13 cellular contexts compared by ENCODE assay signal in genomic region chr5:17185349-17185748, GRCh38. TPM values are rescaled to one million over a fixed set of nuclear protein-coding genes. Genes with fewer than 3 reads are reported as not detected.
DNase-seq lines count a peak whose midpoint lies in the region; ATAC-seq and TF ChIP-seq lines count a peak whose summit lies in the region.
"Had no signal": no experiment of that assay in that cellular context is flagged by ENCODE, and none has a peak within 500 bp of the region (broad histone marks: within the 10 kb centered on the region; RNA-seq: fewer than 3 reads in every experiment).

No MANE protein-coding gene starts in this region.

- ATAC-seq in GM18870 (IDR thresholded peaks at IDR 0.05; ENCODE audit: unreplicated experiment): no peak

- H3K4me1 ChIP-seq in ACC112 (ENCODE audit: control insufficient read depth, insufficient read depth, low read length, unreplicated experiment) (peaks cover 60% of the 10 kb centered on the region), osteoblast (ENCODE audit: insufficient read depth, low read length) (peaks cover 64% of the 10 kb centered on the region)

- peak overlapping the region; percentile 80 for H3K27ac Mint-ChIP-seq in chondrocyte (ENCODE audit: unreplicated experiment)

- H4K20me1 ChIP-seq in osteoblast (ENCODE audit: insufficient read depth, low read length): no peaks in the 10 kb centered on the region

- H3K27ac ChIP-seq in ACC112 (ENCODE audit: low read depth, low read length): peak overlapping the region; percentile 77
- H3K27ac ChIP-seq in HL-60 (replicated peaks): peak overlapping the region; percentile 79
- peak overlapping the region; percentile 98 for H3K27ac ChIP-seq in osteoblast (ENCODE audit: low read depth, low read length)

- H3K4me3 Mint-ChIP-seq in chondrocyte (ENCODE audit: unreplicated experiment): no peak overlapping the region
- H3K4me3 Mint-ChIP-seq: CD14-positive monocyte had no signal

- H3K36me3 Mint-ChIP-seq in chondrocyte (ENCODE audit: low read depth): no peaks in the 10 kb centered on the region
- H3K36me3 Mint-ChIP-seq: CD14-positive monocyte had no signal

- H3K4me3 ChIP-seq in ACC112 (ENCODE audit: low read depth, low read length) (no peak overlapping the region), HL-60 (replicated peaks; ENCODE audit: insufficient read depth, low read length) (no peak overlapping the region), osteoblast (ENCODE audit: insufficient read depth, low read length) (no peak overlapping the region)

- no peaks in the 10 kb centered on the region for H3K27me3 Mint-ChIP-seq in chondrocyte (ENCODE audit: low read depth)

- no peaks in the 10 kb centered on the region for H3K9me3 ChIP-seq in osteoblast (ENCODE audit: low read depth, low read length)

- no peak for DNase-seq in HL-60 (ENCODE audit: low read depth in 1 of 2, low spot score in 1 of 2)
- no peak for DNase-seq in chondrocyte (ENCODE audit: low spot score)
- no peak for DNase-seq in osteoblast (ENCODE audit: insufficient read length, low spot score, missing footprints)
- DNase-seq in cortex of kidney (lab: John Stamatoyannopoulos, UW): no peak
- no peak for DNase-seq in posterior vena cava (ENCODE audit: low spot score)
- no peak for DNase-seq in NCI-H446 treated with DMSO at 0.1 percent for 48 hours (lab: John Stamatoyannopoulos, UW)
- DNase-seq: DMS79 treated with DMSO at 0.1 percent for 48 hours, NCI-H1105, NCI-H1694, NCI-H2081 treated with DMSO at 0.1 percent for 48 hours had no signal

- no peaks in the 10 kb centered on the region for H3K9me3 Mint-ChIP-seq in chondrocyte (ENCODE audit: low read depth)
- H3K9me3 Mint-ChIP-seq: CD14-positive monocyte had no signal

- intact Hi-C loops in posterior vena cava (cut with DNase I): loop anchor here (5.0 kb wide), 2 partner anchors 393 to 398 kb away; no protein-coding TSS in a partner anchor

- H2AFZ ChIP-seq in ACC112 (ENCODE audit: low read length, unreplicated experiment): no peak overlapping the region
- H2AFZ ChIP-seq in osteoblast (ENCODE audit: low read length): no peak overlapping the region

- H3K36me3 ChIP-seq in ACC112 (ENCODE audit: insufficient read depth, low read length): no peaks in the 10 kb centered on the region
- H3K36me3 ChIP-seq in osteoblast (ENCODE audit: insufficient read depth, low read length): no peaks in the 10 kb centered on the region

- H3K79me2 ChIP-seq in ACC112 (ENCODE audit: control insufficient read depth, insufficient read depth, low read length, unreplicated experiment): no peaks in the 10 kb centered on the region
- no peaks in the 10 kb centered on the region for H3K79me2 ChIP-seq in osteoblast (ENCODE audit: insufficient read depth, low read length)

- no peak for TF ChIP-seq CTCF in HL-60 (IDR thresholded peaks at IDR 0.05; ENCODE audit: insufficient read depth, low read length)
- no peak for TF ChIP-seq CTCF in chondrocyte (IDR thresholded peaks at IDR 0.05)
- no peak for TF ChIP-seq CTCF in osteoblast (IDR thresholded peaks at IDR 0.05; ENCODE audit: extremely low read depth, low read depth, low read length)

- peaks cover 50% of the 10 kb centered on the region for H3K4me1 Mint-ChIP-seq in chondrocyte (ENCODE audit: low read depth)

- peak overlapping the region; percentile 47 for H3K4me2 ChIP-seq in osteoblast (ENCODE audit: insufficient read depth, low read length)

- H3K27me3 ChIP-seq in ACC112 (ENCODE audit: insufficient read depth, low read length) (no peaks in the 10 kb centered on the region), HL-60 (ENCODE audit: insufficient read depth, poor library complexity, severe bottlenecking) (no peaks in the 10 kb centered on the region), osteoblast (ENCODE audit: insufficient read depth, low read length) (no peaks in the 10 kb centered on the region)

RNA-seq across cellular contexts. Expression of gene BASP1, which starts 32.1 kb away (rescaled TPM):
- 181 to 189 TPM (median 182 TPM) in 3 replicates for total RNA-seq in chondrocyte
- total RNA-seq in osteoblast: 242 and 272 TPM in 2 replicates
- 10 to 100 TPM; 25.2 to 31.4 TPM for total RNA-seq in posterior vena cava
